8 cellular contexts compared by ENCODE assay signal in genomic region chr7:29243777-29244655, GRCh38. TPM values are rescaled to one million over a fixed set of nuclear protein-coding genes. Genes with fewer than 3 reads are reported as not detected.
DNase-seq lines count a peak whose midpoint lies in the region; ATAC-seq and TF ChIP-seq lines count a peak whose summit lies in the region.

No MANE protein-coding gene starts in this region.

- H2AK5ac ChIP-seq in mesendoderm (ENCODE audit: low read length) = no peak overlapping the region

- H3K56ac ChIP-seq in mesendoderm (ENCODE audit: low read length) = no peak overlapping the region

- no peak overlapping the region for H3K27ac ChIP-seq in CD8-positive, alpha-beta T cell (ENCODE audit: low read depth, low read length)
- no peak overlapping the region for H3K27ac ChIP-seq in mesendoderm (ENCODE audit: low read depth, low read length)
- H3K27ac ChIP-seq in RWPE1 = no peak overlapping the region

- no peak overlapping the region for H2BK15ac ChIP-seq in mesendoderm (replicated peaks; ENCODE audit: low read depth)

- CTCF ChIA-PET in CD8-positive, alpha-beta T cell (lab: Charles Lee) = no interaction called here
- CTCF ChIA-PET in RWPE1 (lab: Yijun Ruan, JAX) = interaction anchor here (0.6 kb wide), 1 partner anchor 55 kb away, joined by 4 read pairs; no protein-coding TSS in a partner anchor

- H3K4me2 ChIP-seq in mesendoderm (ENCODE audit: low read length) = no peak overlapping the region

- no peaks in the 10 kb centered on the region for H3K27me3 Mint-ChIP-seq in CD8-positive, alpha-beta T cell (ENCODE audit: low read depth)

- intact Hi-C loops in CD8-positive, alpha-beta T cell (cut with DNase I, micrococcal nuclease) = loop anchor here (5.0 kb wide), 2 partner anchors 52 to 98 kb away; partner anchors contain the start of gene CHN2 (in 1 of the 2)

- peak; percentile 96 for ATAC-seq in CD8-positive, alpha-beta T cell
- ATAC-seq in HG02884 (IDR thresholded peaks at IDR 0.05; ENCODE audit: unreplicated experiment) = peak; percentile 69

- no peak overlapping the region for H2BK120ac ChIP-seq in mesendoderm (ENCODE audit: low read depth, low read length)

- no CpG with 5 or more reads among the region's 13 CpGs for WGBS in mesendoderm (ENCODE audit: extremely low coverage, insufficient coverage, low lambda C conversion rate)

- no peak overlapping the region for H4K8ac ChIP-seq in mesendoderm (ENCODE audit: low read depth, low read length)

- peak overlapping the region; percentile 33 for H3K4me3 Mint-ChIP-seq in CD8-positive, alpha-beta T cell

- no peaks in the 10 kb centered on the region for H3K4me1 ChIP-seq in CD8-positive, alpha-beta T cell (ENCODE audit: insufficient read depth, low read length)
- no peaks in the 10 kb centered on the region for H3K4me1 ChIP-seq in mesendoderm (ENCODE audit: control insufficient read depth, low read depth, low read length)

- H4K5ac ChIP-seq in mesendoderm (ENCODE audit: low read length) = no peak overlapping the region

- TF ChIP-seq CTCF in CD8-positive, alpha-beta T cell (IDR thresholded peaks at IDR 0.05) = no peak
- TF ChIP-seq CTCF in RWPE1 (conservative IDR thresholded peaks at IDR 0.05; ENCODE audit: low read depth) = no peak

- H3K36me3 Mint-ChIP-seq in CD8-positive, alpha-beta T cell = no peaks in the 10 kb centered on the region

- no peaks in the 10 kb centered on the region for H3K79me2 ChIP-seq in mesendoderm (ENCODE audit: control insufficient read depth, insufficient read depth, low read length)

- no peak overlapping the region for H2BK5ac ChIP-seq in mesendoderm (ENCODE audit: low read length)

- H3K4me3 ChIP-seq in CD8-positive, alpha-beta T cell (ENCODE audit: low read depth, low read length) = no peak overlapping the region
- no peak overlapping the region for H3K4me3 ChIP-seq in mesendoderm (ENCODE audit: low read length)

- H3K4ac ChIP-seq in mesendoderm (ENCODE audit: low read depth, low read length) = no peak overlapping the region

- no peaks in the 10 kb centered on the region for H3K79me1 ChIP-seq in mesendoderm (ENCODE audit: low read length)

- H3K36me3 ChIP-seq in CD8-positive, alpha-beta T cell (ENCODE audit: insufficient read depth, low read length) = no peaks in the 10 kb centered on the region
- H3K36me3 ChIP-seq in mesendoderm (ENCODE audit: control insufficient read depth, insufficient read depth, low read length) = no peaks in the 10 kb centered on the region

- no peaks in the 10 kb centered on the region for H3K9me3 ChIP-seq in CD8-positive, alpha-beta T cell (ENCODE audit: low read length)

- H3K27me3 ChIP-seq in CD8-positive, alpha-beta T cell (ENCODE audit: insufficient read depth, low read length) = no peaks in the 10 kb centered on the region
- H3K27me3 ChIP-seq in mesendoderm (ENCODE audit: insufficient read depth, low read length, poor library complexity) = no peaks in the 10 kb centered on the region

- DNase-seq in CD8-positive, alpha-beta T cell = peak in 5 of 7 experiments; percentile 6 to 46 (median 16)
- DNase-seq in activated CD4-positive, alpha-beta T cell treated with anti-CD3 and anti-CD28 coated beads, Interleukin-2, amount 50 U/mL, for 1 hour = peak; percentile 4
- peak; percentile 66 for DNase-seq in mesendoderm
- no peak for DNase-seq in putamen (ENCODE audit: low spot score)
- no peak for DNase-seq in RWPE1 (ENCODE audit: low spot score)
- DNase-seq in RKO (ENCODE audit: low spot score) = no peak
- no peak for DNase-seq in COLO829 (ENCODE audit: low spot score)

- peaks cover 19% of the 10 kb centered on the region for H3K4me1 Mint-ChIP-seq in CD8-positive, alpha-beta T cell (ENCODE audit: low read depth)

- no peak overlapping the region for H3K9ac ChIP-seq in mesendoderm (ENCODE audit: low read length)

- peak overlapping the region; percentile 46 for H3K27ac Mint-ChIP-seq in CD8-positive, alpha-beta T cell

- no peak overlapping the region for H3K23ac ChIP-seq in mesendoderm (ENCODE audit: low read length)

- POLR2A ChIA-PET in CD8-positive, alpha-beta T cell (lab: Charles Lee) = no interaction called here
- POLR2A ChIA-PET in RWPE1 (lab: Yijun Ruan, JAX; ENCODE audit: low non-redundant PET) = no interaction called here

- no peaks in the 10 kb centered on the region for H3K9me3 Mint-ChIP-seq in CD8-positive, alpha-beta T cell

- no peak overlapping the region for H3K18ac ChIP-seq in mesendoderm (ENCODE audit: low read length)

RNA-seq across cellular contexts. Expression of gene CHN2, which starts 49.4 kb away (rescaled TPM):
- total RNA-seq in CD8-positive, alpha-beta T cell = 10 to 100 TPM in 1 of 2 experiments, 1 to 10 TPM in 1; 9.9 to 10.3 TPM
- 7.2 TPM for polyA plus RNA-seq in mesendoderm (2013, experiment 1 of 2)
- 5.3 TPM for polyA plus RNA-seq in mesendoderm (2013, experiment 2 of 2)

Comparison
In these comparisons a context has a peak if more than half of its experiments do, and no peak if none do; other contexts are left out.
1. DNase-seq: peak in CD8-positive, alpha-beta T cell (5 of 7), activated CD4-positive, alpha-beta T cell treated with anti-CD3 and anti-CD28 coated beads, Interleukin-2, amount 50 U/mL, for 1 hour (single experiment) and mesendoderm (single experiment); none in putamen (single experiment), RWPE1 (single experiment), RKO (single experiment) and COLO829 (single experiment).